24 cellular contexts compared by ENCODE assay signal in the genomic region with DNA sequence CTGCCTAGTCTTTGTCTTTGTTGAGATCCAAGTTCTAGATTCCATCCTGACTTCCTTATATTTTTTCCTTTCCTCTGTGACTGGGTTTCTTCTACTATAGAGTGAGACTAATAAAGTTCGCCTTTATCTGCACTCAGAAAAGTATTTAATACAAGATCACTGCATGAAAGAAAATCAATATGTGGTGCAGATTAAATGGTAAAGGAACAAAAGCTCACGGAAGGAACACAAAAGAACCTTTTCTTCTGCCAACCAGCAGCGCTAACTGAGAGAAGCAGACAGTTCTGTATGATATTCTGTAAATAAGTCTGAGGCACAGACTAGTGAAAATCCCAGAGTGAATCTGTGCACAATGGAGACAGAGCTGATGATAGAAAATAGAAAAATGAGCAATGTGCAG.
"Had no signal": no experiment of that assay in that cellular context is flagged by ENCODE, and none has a peak within 500 bp of the region (broad histone marks: within the 10 kb centered on the region; RNA-seq: fewer than 3 reads in every experiment).

No MANE protein-coding gene starts in this region.

- ATAC-seq: naive thymus-derived CD8-positive, alpha-beta T cell; right lobe of liver; stimulated activated naive B cell treated with anti-CD40 and anti-IgM and Interleukin-4, amounts not matched to agents 10 μg/mL and 1 μg/mL and 100 μg/mL, for 72 hours; stimulated activated naive CD8-positive, alpha-beta T cell treated with anti-CD3 and anti-CD28 coated beads, Interleukin-15, Interleukin-2, amounts not matched to agents 100 U/mL and 50 U/mL, for 24 hours had no signal

- H3K4me2 ChIP-seq: hepatocyte had no signal

- H3K27ac ChIP-seq: hepatocyte, left ventricle myocardium inferior, right atrium auricular region, right lobe of liver, stomach, testis, thyroid gland, transverse colon, upper lobe of left lung, vagina had no signal

- H3K9me3 Mint-ChIP-seq: naive thymus-derived CD8-positive, alpha-beta T cell; nephron; neural crest cell; stimulated activated naive B cell treated with anti-CD40 and anti-IgM and Interleukin-4, amounts not matched to agents 10 μg/mL and 1 μg/mL and 100 μg/mL, for 72 hours had no signal

- H3K4me1 ChIP-seq: left ventricle myocardium inferior, right atrium auricular region, right lobe of liver, stomach, testis, thyroid gland, transverse colon, upper lobe of left lung, vagina had no signal

- H3K79me2 ChIP-seq: hepatocyte had no signal

- H3K4me1 Mint-ChIP-seq: naive thymus-derived CD8-positive, alpha-beta T cell; nephron; neural crest cell; stimulated activated naive B cell treated with anti-CD40 and anti-IgM and Interleukin-4, amounts not matched to agents 10 μg/mL and 1 μg/mL and 100 μg/mL, for 72 hours had no signal

- H3K36me3 Mint-ChIP-seq: naive thymus-derived CD8-positive, alpha-beta T cell; stimulated activated naive B cell treated with anti-CD40 and anti-IgM and Interleukin-4, amounts not matched to agents 10 μg/mL and 1 μg/mL and 100 μg/mL, for 72 hours had no signal

- H3K4me3 ChIP-seq: hepatocyte, left ventricle myocardium inferior, lung, right atrium auricular region, right lobe of liver, stomach, testis, thyroid gland, transverse colon, upper lobe of left lung, vagina had no signal

- H3K4me3 Mint-ChIP-seq: naive thymus-derived CD8-positive, alpha-beta T cell; nephron; neural crest cell; stimulated activated naive B cell treated with anti-CD40 and anti-IgM and Interleukin-4, amounts not matched to agents 10 μg/mL and 1 μg/mL and 100 μg/mL, for 72 hours had no signal

- H3K27ac Mint-ChIP-seq: naive thymus-derived CD8-positive, alpha-beta T cell; nephron; progenitor cell of endocrine pancreas; stimulated activated naive B cell treated with anti-CD40 and anti-IgM and Interleukin-4, amounts not matched to agents 10 μg/mL and 1 μg/mL and 100 μg/mL, for 72 hours had no signal

- H2AFZ ChIP-seq: hepatocyte had no signal

- H3K36me3 ChIP-seq: left ventricle myocardium inferior, right atrium auricular region, right lobe of liver, stomach, thyroid gland, transverse colon, upper lobe of left lung, vagina had no signal

- H3K9me3 ChIP-seq: left ventricle myocardium inferior, right atrium auricular region, right lobe of liver, stomach, testis, thyroid gland, transverse colon, upper lobe of left lung, vagina had no signal

- H3K27me3 Mint-ChIP-seq: progenitor cell of endocrine pancreas; stimulated activated naive B cell treated with anti-CD40 and anti-IgM and Interleukin-4, amounts not matched to agents 10 μg/mL and 1 μg/mL and 100 μg/mL, for 72 hours had no signal

- DNase-seq: islet precursor cell; left ventricle myocardium inferior; midbrain; naive thymus-derived CD8-positive, alpha-beta T cell; nucleus accumbens; right lobe of liver; stimulated activated CD4-positive, alpha-beta T cell treated with anti-CD3 and anti-CD28 coated beads, Interleukin-12 subunit alpha, Interleukin-12 subunit beta, amount 100 ng/mL, for 4 hours; stimulated activated CD4-positive, alpha-beta T cell treated with anti-CD3 and anti-CD28 coated beads, Interleukin-15, amount 100 ng/mL, for 24 hours; stimulated activated CD4-positive, alpha-beta T cell treated with anti-CD3 and anti-CD28 coated beads, Interleukin-2, amount 100 ng/mL, for 24 hours; stimulated activated CD4-positive, alpha-beta T cell treated with anti-CD3 and anti-CD28 coated beads, Interleukin-4, amount 100 ng/mL, for 1 hour; stimulated activated naive B cell treated with anti-CD40 and anti-IgM and Interleukin-4, amounts not matched to agents 10 μg/mL and 1 μg/mL and 100 μg/mL, for 72 hours; stimulated activated naive CD8-positive, alpha-beta T cell treated with anti-CD3 and anti-CD28 coated beads, Interleukin-15, Interleukin-2, amounts not matched to agents 100 U/mL and 50 U/mL, for 24 hours; stomach; testis; thyroid gland; transverse colon; upper lobe of left lung had no signal

- H3K27me3 ChIP-seq: hepatocyte, right atrium auricular region, right lobe of liver, stomach, testis, thyroid gland, transverse colon, upper lobe of left lung, vagina had no signal
